ENCODE assay signal across 28 cellular contexts in genomic region chr9:74041588-74041987, GRCh38.
"Had no signal": no experiment of that assay in that cellular context is flagged by ENCODE, and none has a peak within 500 bp of the region (broad histone marks: within the 10 kb centered on the region; RNA-seq: fewer than 3 reads in every experiment).

No MANE protein-coding gene starts in this region.

- H3K4me3 ChIP-seq: esophagus muscularis mucosa, gastrocnemius medialis, heart left ventricle had no signal

- H3K27ac ChIP-seq: esophagus muscularis mucosa, foreskin keratinocyte, gastrocnemius medialis, heart left ventricle, WERI-Rb-1 had no signal

- H3K36me3 ChIP-seq: esophagus muscularis mucosa, gastrocnemius medialis, heart left ventricle, WERI-Rb-1 had no signal

- ATAC-seq: activated CD4-positive, CD25-positive, alpha-beta regulatory T cell treated with anti-CD3 and anti-CD28 coated beads, Interleukin-2, amount 50 U/mL, for 24 hours; activated CD8-positive, alpha-beta T cell treated with anti-CD3 and anti-CD28 coated beads for 36 hours; activated T-cell treated with anti-CD3 and anti-CD28 coated beads, Interleukin-2, amount 50 U/mL, for 4 hours; activated T-helper 17 cell treated with anti-CD3 and anti-CD28 coated beads, Interleukin-2, amount 50 U/mL, for 72 hours; effector memory CD8-positive, alpha-beta T cell; foreskin keratinocyte; gastrocnemius medialis; heart left ventricle had no signal

- H3K27me3 ChIP-seq: esophagus muscularis mucosa, foreskin keratinocyte, gastrocnemius medialis, heart left ventricle had no signal

- H3K9me3 ChIP-seq: esophagus muscularis mucosa, gastrocnemius medialis had no signal

- H3K4me1 ChIP-seq: esophagus muscularis mucosa, foreskin keratinocyte, gastrocnemius medialis, heart left ventricle had no signal

- DNase-seq: activated B cell treated with CpG ODN at 0.5 μM for 24 hours; activated CD4-positive, alpha-beta T cell treated with anti-CD3 and anti-CD28 coated beads for 48 hours; activated CD4-positive, alpha-beta T cell treated with anti-CD3 and anti-CD28 coated beads, Interleukin-2, amount 50 U/mL, for 1 hour; activated CD4-positive, alpha-beta T cell treated with anti-CD3 and anti-CD28 coated beads, Interleukin-2, amount 50 U/mL, for 48 hours; activated CD8-positive, alpha-beta memory T cell treated with anti-CD3 and anti-CD28 coated beads for 24 hours; activated CD8-positive, alpha-beta T cell treated with anti-CD3 and anti-CD28 coated beads for 36 hours; activated effector memory CD4-positive, alpha-beta T cell treated with Interleukin-2 at 50 U/mL for 16 hours; activated gamma-delta T cell treated with Interleukin-2 at 50 U/mL for 16 hours; activated naive CD4-positive, alpha-beta T cell treated with anti-CD3 and anti-CD28 coated beads, Interleukin-2, amount 50 U/mL, for 16 hours; activated naive CD4-positive, alpha-beta T cell treated with Interleukin-2 at 50 U/mL for 16 hours; activated T-cell treated with anti-CD3 and anti-CD28 coated beads, Interleukin-2, amount 50 U/mL, for 4 hours; amniotic stem cell; anterior cingulate cortex; caudate nucleus; cortex of kidney; dermis blood vessel endothelial cell; effector CD4-positive, alpha-beta T cell; effector memory CD8-positive, alpha-beta T cell; erythroblast; foreskin keratinocyte; gastrocnemius medialis; glutamatergic neuron; heart left ventricle; T-helper 2 cell; WERI-Rb-1 had no signal
